ENCODE assay signal across 2 cellular contexts in genomic region chr7:77254915-77255314, GRCh38.
A peak's percentile ranks its signal among the peaks of the same experiment; 100 is the strongest.
TF ChIP-seq lines count a peak whose summit lies in the region.

No MANE protein-coding gene starts in this region.

TF ChIP-seq in A549, 52 proteins besides CTCF, POLR2A, EP300 and RAD21:
- TF ChIP-seq ATOH8 (CRISPR knock-in tag; IDR thresholded peaks at IDR 0.05; ENCODE audit: low read depth) (no peak), USF2 (IDR thresholded peaks at IDR 0.05) (peak; percentile 57)

TF ChIP-seq in K562, 482 proteins besides CTCF, POLR2A, EP300 and RAD21 (continued from another document):
- TF ChIP-seq CBX1 (IDR thresholded peaks at IDR 0.05; ENCODE audit: low read depth): no peak
